ENCODE assay signal across 16 cellular contexts in the genomic region with DNA sequence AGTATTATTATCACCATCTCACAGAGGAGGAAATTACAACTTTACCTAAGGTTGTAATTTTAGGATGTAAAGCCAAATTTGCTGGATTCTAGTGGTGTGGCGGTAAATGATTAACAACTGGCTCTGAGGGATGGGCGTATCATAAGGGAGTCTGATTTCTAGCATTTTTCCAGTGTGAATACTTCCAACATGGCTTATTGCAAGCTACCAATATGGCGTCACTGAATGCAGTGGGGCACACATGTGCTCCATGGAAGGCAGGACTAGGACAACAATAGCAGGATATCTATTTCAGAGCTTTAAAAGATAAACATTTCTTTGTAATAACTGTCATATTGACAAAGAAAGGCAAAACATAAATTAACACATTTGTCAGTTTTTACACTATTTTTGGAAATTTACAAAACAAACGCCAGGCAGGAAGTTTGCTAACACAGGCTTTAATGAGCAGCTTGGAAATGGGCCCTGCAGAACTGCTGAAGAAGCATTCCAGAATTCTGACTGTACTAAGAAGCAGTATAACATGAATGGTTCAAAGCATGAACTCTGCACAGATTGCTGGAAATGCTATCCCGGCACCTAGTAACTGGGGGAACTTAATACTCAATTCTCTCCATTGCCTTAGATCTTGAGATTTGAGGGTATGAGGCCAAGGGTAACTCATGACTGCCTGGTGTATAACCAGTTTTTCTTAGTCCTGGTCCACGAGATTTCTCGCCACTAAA.
DNase-seq lines count a peak whose midpoint lies in the region; ATAC-seq and TF ChIP-seq lines count a peak whose summit lies in the region.
"Had no signal": no experiment of that assay in that cellular context is flagged by ENCODE, and none has a peak within 500 bp of the region (broad histone marks: within the 10 kb centered on the region; RNA-seq: fewer than 3 reads in every experiment).

No MANE protein-coding gene starts in this region.

- H3K4me3 ChIP-seq in RWPE2 (ENCODE audit: severe bottlenecking) (no peak overlapping the region), parathyroid adenoma (ENCODE audit: low read depth, low read length) (peak overlapping the region; percentile 7)
- H3K4me3 ChIP-seq: gastroesophageal sphincter had no signal

- no peak overlapping the region for H3K27ac Mint-ChIP-seq in activated T-helper 2 cell treated with anti-CD3 and anti-CD28 coated beads, Interferon-gamma antibody, Interleukin-2, Interleukin-4, amounts not matched to agents 10 μg/mL and 5 μg/mL and 100 μg/mL, durations not matched to agents 14 hours and 24 hours and 36 hours
- H3K27ac Mint-ChIP-seq in activated CD4-positive, alpha-beta T cell treated with anti-CD3 and anti-CD28 coated beads for 36 hours: no peak overlapping the region
- H3K27ac Mint-ChIP-seq: activated CD4-positive, alpha-beta memory T cell treated with anti-CD3 and anti-CD28 coated beads for 36 hours; activated naive CD8-positive, alpha-beta T cell treated with anti-CD3 and anti-CD28 coated beads for 36 hours had no signal

- TF ChIP-seq CTCF in RWPE2 (IDR thresholded peaks at IDR 0.05; ENCODE audit: poor library complexity, severe bottlenecking) (no peak), parathyroid adenoma (IDR thresholded peaks at IDR 0.05) (no peak)

- CTCF ChIA-PET in activated CD4-positive, alpha-beta T cell treated with anti-CD3 and anti-CD28 coated beads for 36 hours (lab: Charles Lee): no interaction called here

- peak overlapping the region; percentile 4 for H2AFZ ChIP-seq in parathyroid adenoma

- H3K27ac ChIP-seq in RWPE2 (ENCODE audit: poor library complexity, severe bottlenecking) (peak overlapping the region; percentile 75), parathyroid adenoma (peak overlapping the region; percentile 72)
- H3K27ac ChIP-seq: gastroesophageal sphincter had no signal

- no peaks in the 10 kb centered on the region for H3K9me3 Mint-ChIP-seq in activated T-helper 2 cell treated with anti-CD3 and anti-CD28 coated beads, Interferon-gamma antibody, Interleukin-2, Interleukin-4, amounts not matched to agents 10 μg/mL and 5 μg/mL and 100 μg/mL, durations not matched to agents 14 hours and 24 hours and 36 hours
- peaks cover 2% of the 10 kb centered on the region for H3K9me3 Mint-ChIP-seq in activated CD4-positive, alpha-beta T cell treated with anti-CD3 and anti-CD28 coated beads for 36 hours (ENCODE audit: low read depth)

- no peaks in the 10 kb centered on the region for H3K27me3 ChIP-seq in RWPE2 (ENCODE audit: insufficient read depth, poor library complexity, severe bottlenecking)
- H3K27me3 ChIP-seq in parathyroid adenoma (ENCODE audit: control insufficient read depth, insufficient read depth, low read length): no peaks in the 10 kb centered on the region
- H3K27me3 ChIP-seq: gastroesophageal sphincter had no signal

- no peak overlapping the region for H3K9ac ChIP-seq in parathyroid adenoma

- peak; percentile 88 for ATAC-seq in RWPE2 (ENCODE audit: low read depth)
- no peak for ATAC-seq in activated CD4-positive, alpha-beta T cell treated with anti-CD3 and anti-CD28 coated beads for 36 hours
- ATAC-seq: activated T-cell treated with anti-CD3 and anti-CD28 coated beads, Interleukin-2, amount 50 U/mL, for 4 hours; gastroesophageal sphincter had no signal

- no peaks in the 10 kb centered on the region for H3K27me3 Mint-ChIP-seq in activated T-helper 2 cell treated with anti-CD3 and anti-CD28 coated beads, Interferon-gamma antibody, Interleukin-2, Interleukin-4, amounts not matched to agents 10 μg/mL and 5 μg/mL and 100 μg/mL, durations not matched to agents 14 hours and 24 hours and 36 hours (ENCODE audit: low read depth)
- H3K27me3 Mint-ChIP-seq in activated CD4-positive, alpha-beta T cell treated with anti-CD3 and anti-CD28 coated beads for 36 hours: no peaks in the 10 kb centered on the region
- H3K27me3 Mint-ChIP-seq: activated CD4-positive, alpha-beta memory T cell treated with anti-CD3 and anti-CD28 coated beads for 36 hours; activated naive CD8-positive, alpha-beta T cell treated with anti-CD3 and anti-CD28 coated beads for 36 hours; central memory CD8-positive, alpha-beta T cell had no signal

- H3K36me3 Mint-ChIP-seq in activated T-helper 2 cell treated with anti-CD3 and anti-CD28 coated beads, Interferon-gamma antibody, Interleukin-2, Interleukin-4, amounts not matched to agents 10 μg/mL and 5 μg/mL and 100 μg/mL, durations not matched to agents 14 hours and 24 hours and 36 hours (ENCODE audit: low read depth): no peaks in the 10 kb centered on the region
- H3K36me3 Mint-ChIP-seq in activated CD4-positive, alpha-beta T cell treated with anti-CD3 and anti-CD28 coated beads for 36 hours (ENCODE audit: low read depth): no peaks in the 10 kb centered on the region
- H3K36me3 Mint-ChIP-seq: activated CD4-positive, alpha-beta memory T cell treated with anti-CD3 and anti-CD28 coated beads for 36 hours; activated naive CD8-positive, alpha-beta T cell treated with anti-CD3 and anti-CD28 coated beads for 36 hours had no signal

- DNase-seq in GM03348 (ENCODE audit: low spot score) (peak; percentile 3), RWPE2 (ENCODE audit: low spot score) (no peak), fibroblast of gingiva (ENCODE audit: low read depth) (peak; percentile 43), NCI-H2081 (lab: John Stamatoyannopoulos, UW) (no peak), DMS53 (lab: John Stamatoyannopoulos, UW) (no peak)
- DNase-seq in activated T-helper 2 cell treated with anti-CD3 and anti-CD28 coated beads, Interferon-gamma antibody, Interleukin-2, Interleukin-4, amounts not matched to agents 10 μg/mL and 5 μg/mL and 100 μg/mL, durations not matched to agents 14 hours and 24 hours and 36 hours (ENCODE audit: low spot score): no peak
- no peak for DNase-seq in activated CD4-positive, alpha-beta T cell treated with anti-CD3 and anti-CD28 coated beads for 36 hours
- DNase-seq: activated CD4-positive, alpha-beta memory T cell treated with anti-CD3 and anti-CD28 coated beads for 36 hours; activated naive CD8-positive, alpha-beta T cell treated with anti-CD3 and anti-CD28 coated beads for 36 hours; activated T-cell treated with anti-CD3 and anti-CD28 coated beads, Interleukin-2, amount 50 U/mL, for 4 hours; H7; NCI-H510A had no signal

- H3K79me2 ChIP-seq in parathyroid adenoma: no peaks in the 10 kb centered on the region

- no peaks in the 10 kb centered on the region for H3K4me1 Mint-ChIP-seq in activated T-helper 2 cell treated with anti-CD3 and anti-CD28 coated beads, Interferon-gamma antibody, Interleukin-2, Interleukin-4, amounts not matched to agents 10 μg/mL and 5 μg/mL and 100 μg/mL, durations not matched to agents 14 hours and 24 hours and 36 hours (ENCODE audit: low read depth)
- H3K4me1 Mint-ChIP-seq in activated CD4-positive, alpha-beta T cell treated with anti-CD3 and anti-CD28 coated beads for 36 hours: no peaks in the 10 kb centered on the region
- H3K4me1 Mint-ChIP-seq: activated naive CD8-positive, alpha-beta T cell treated with anti-CD3 and anti-CD28 coated beads for 36 hours; central memory CD8-positive, alpha-beta T cell; nephron had no signal

- no peak overlapping the region for H3K4me3 Mint-ChIP-seq in activated T-helper 2 cell treated with anti-CD3 and anti-CD28 coated beads, Interferon-gamma antibody, Interleukin-2, Interleukin-4, amounts not matched to agents 10 μg/mL and 5 μg/mL and 100 μg/mL, durations not matched to agents 14 hours and 24 hours and 36 hours (ENCODE audit: low read depth)
- H3K4me3 Mint-ChIP-seq in activated CD4-positive, alpha-beta T cell treated with anti-CD3 and anti-CD28 coated beads for 36 hours: no peak overlapping the region
- H3K4me3 Mint-ChIP-seq: activated CD4-positive, alpha-beta memory T cell treated with anti-CD3 and anti-CD28 coated beads for 36 hours; activated naive CD8-positive, alpha-beta T cell treated with anti-CD3 and anti-CD28 coated beads for 36 hours; activated T-cell treated with anti-CD3 and anti-CD28 coated beads, Interleukin-2, amount 50 U/mL, for 4 hours; central memory CD8-positive, alpha-beta T cell; nephron had no signal

- H3K4me2 ChIP-seq in parathyroid adenoma (ENCODE audit: low read length): peak overlapping the region; percentile 35

- no peaks in the 10 kb centered on the region for H3K9me3 ChIP-seq in RWPE2 (ENCODE audit: severe bottlenecking)
- no peaks in the 10 kb centered on the region for H3K9me3 ChIP-seq in parathyroid adenoma (ENCODE audit: control insufficient read depth, low read length)
- H3K9me3 ChIP-seq: gastroesophageal sphincter had no signal

- intact Hi-C loops in activated T-helper 2 cell treated with anti-CD3 and anti-CD28 coated beads, Interferon-gamma antibody, Interleukin-2, Interleukin-4, amounts not matched to agents 10 μg/mL and 5 μg/mL and 100 μg/mL, durations not matched to agents 14 hours and 24 hours and 36 hours (cut with micrococcal nuclease): no loop called here
- intact Hi-C loops in activated CD4-positive, alpha-beta T cell treated with anti-CD3 and anti-CD28 coated beads for 36 hours (cut with DNase I, micrococcal nuclease): no loop called here

- POLR2A ChIA-PET in activated CD4-positive, alpha-beta T cell treated with anti-CD3 and anti-CD28 coated beads for 36 hours (lab: Charles Lee): no interaction called here

- H3K4me1 ChIP-seq in RWPE2 (ENCODE audit: insufficient read depth, poor library complexity, severe bottlenecking): peaks cover 27% of the 10 kb centered on the region
- H3K4me1 ChIP-seq in parathyroid adenoma: peaks cover 9% of the 10 kb centered on the region
- H3K4me1 ChIP-seq: gastroesophageal sphincter had no signal

- H3K36me3 ChIP-seq in RWPE2 (ENCODE audit: low read depth): no peaks in the 10 kb centered on the region
- no peaks in the 10 kb centered on the region for H3K36me3 ChIP-seq in parathyroid adenoma (ENCODE audit: control insufficient read depth, insufficient read depth, low read length)
- H3K36me3 ChIP-seq: gastroesophageal sphincter had no signal

Comparison
In these comparisons a context has a peak if more than half of its experiments do, and no peak if none do; other contexts are left out.
1. DNase-seq: peak in GM03348 (single experiment) and fibroblast of gingiva (single experiment); none in RWPE2 (single experiment), NCI-H2081 (0 of 2), activated T-helper 2 cell treated with anti-CD3 and anti-CD28 coated beads, Interferon-gamma antibody, Interleukin-2, Interleukin-4, amounts not matched to agents 10 μg/mL and 5 μg/mL and 100 μg/mL, durations not matched to agents 14 hours and 24 hours and 36 hours (single experiment), DMS53 (single experiment) and activated CD4-positive, alpha-beta T cell treated with anti-CD3 and anti-CD28 coated beads for 36 hours (single experiment).